32 cellular contexts compared by ENCODE assay signal in the genomic region with DNA sequence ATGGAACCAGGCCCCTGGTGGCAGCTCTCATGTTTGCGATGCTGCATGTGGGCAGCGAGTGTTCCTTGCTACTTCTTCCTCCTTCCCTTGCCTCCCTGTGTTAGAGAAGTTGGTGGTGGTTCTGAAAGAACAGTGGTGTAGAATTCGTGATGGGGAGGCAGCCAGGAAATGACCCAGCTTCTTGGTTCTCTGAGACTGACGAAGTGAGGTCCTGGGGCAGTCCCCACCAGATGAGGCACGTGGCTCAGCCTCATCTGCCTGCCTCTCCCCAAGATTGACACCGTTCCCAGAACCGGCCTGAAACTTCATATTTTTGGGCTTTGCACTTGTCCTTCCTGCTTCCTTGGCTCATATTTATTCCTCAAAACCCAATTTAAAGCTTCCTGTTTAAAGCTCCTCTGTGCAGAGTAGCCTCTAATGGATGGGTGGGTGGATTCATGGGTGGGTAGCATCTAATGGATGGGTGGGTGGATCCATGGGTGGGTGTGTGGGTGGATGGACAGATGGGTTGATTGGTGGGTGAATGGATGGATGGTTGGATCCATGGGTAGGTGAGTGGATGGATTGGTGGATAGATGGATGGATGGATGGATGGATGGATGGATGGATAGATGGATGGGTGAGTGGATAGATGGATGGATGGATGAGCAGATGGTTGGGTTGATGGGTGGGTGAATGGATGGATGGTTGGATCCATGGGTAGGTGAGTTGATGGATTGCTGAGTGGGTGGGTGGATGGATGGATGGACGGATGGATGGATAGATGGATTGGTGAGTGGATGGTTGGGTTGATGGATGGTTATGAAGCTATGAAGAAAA.
"Had no signal": no experiment of that assay in that cellular context is flagged by ENCODE, and none has a peak within 500 bp of the region (broad histone marks: within the 10 kb centered on the region; RNA-seq: fewer than 3 reads in every experiment).

No MANE protein-coding gene starts in this region.

- H3K4me3 ChIP-seq: adrenal gland, body of pancreas, gastrocnemius medialis, hepatocyte, psoas muscle, sigmoid colon, smooth muscle cell, stomach, thyroid gland, upper lobe of left lung had no signal

- H3K9me3 ChIP-seq: adrenal gland, body of pancreas, gastrocnemius medialis, psoas muscle, sigmoid colon, stomach, thyroid gland, upper lobe of left lung had no signal

- H3K4me2 ChIP-seq: hepatocyte, smooth muscle cell had no signal

- FAIRE-seq: colon had no signal

- H2AFZ ChIP-seq: hepatocyte, parathyroid adenoma had no signal

- H3K36me3 ChIP-seq: adrenal gland, gastrocnemius medialis, sigmoid colon, thyroid gland, upper lobe of left lung had no signal

- H3K27me3 ChIP-seq: adrenal gland, body of pancreas, gastrocnemius medialis, hepatocyte, sigmoid colon, stomach, thyroid gland, upper lobe of left lung had no signal

- DNase-seq: activated B cell treated with CpG ODN at 0.5 μM for 24 hours; activated CD4-positive, alpha-beta T cell treated with anti-CD3 and anti-CD28 coated beads, Interleukin-2, amount 50 U/mL, for 4 hours; activated effector memory CD4-positive, alpha-beta T cell treated with Interleukin-2 at 50 U/mL for 16 hours; activated naive CD4-positive, alpha-beta T cell treated with anti-CD3 and anti-CD28 coated beads for 36 hours; activated naive CD8-positive, alpha-beta T cell treated with anti-CD3 and anti-CD28 coated beads for 36 hours; activated T-cell treated with anti-CD3 and anti-CD28 coated beads for 4 hours; activated T-cell treated with anti-CD3 and anti-CD28 coated beads, Interleukin-2, amount 50 U/mL, for 72 hours; adrenal gland; aorta; body of pancreas; dermis blood vessel endothelial cell; effector CD4-positive, alpha-beta T cell; erythroblast; gastrocnemius medialis; islet precursor cell; midbrain; naive thymus-derived CD4-positive, alpha-beta T cell; sigmoid colon; stimulated activated CD4-positive, alpha-beta T cell treated with anti-CD3 and anti-CD28 coated beads, Interleukin-1b, Interleukin-23, amount 100 ng/mL, for 48 hours; stimulated activated CD4-positive, alpha-beta T cell treated with anti-CD3 and anti-CD28 coated beads, Interleukin-4, amount 100 ng/mL, for 4 hours; stimulated activated CD8-positive, alpha-beta memory T cell treated with anti-CD3 and anti-CD28 coated beads, Interleukin-4, amount 100 ng/mL, for 48 hours; stimulated activated naive B cell treated with anti-CD40 and anti-IgM and Interleukin-4, amounts not matched to agents 10 μg/mL and 1 μg/mL and 100 μg/mL, for 72 hours; stomach; T-helper 2 cell; thyroid gland; upper lobe of left lung had no signal

- H3K9ac ChIP-seq: parathyroid adenoma had no signal

- H3K27ac ChIP-seq: adrenal gland, body of pancreas, gastrocnemius medialis, hepatocyte, parathyroid adenoma, psoas muscle, sigmoid colon, stomach, thyroid gland, upper lobe of left lung had no signal

- H3K79me2 ChIP-seq: hepatocyte, parathyroid adenoma had no signal

- ATAC-seq: activated T-cell treated with anti-CD3 and anti-CD28 coated beads, Interleukin-2, amount 50 U/mL, for 72 hours; body of pancreas; gastrocnemius medialis; left cardiac atrium; naive thymus-derived CD4-positive, alpha-beta T cell; psoas muscle; stimulated activated naive B cell treated with anti-CD40 and anti-IgM and Interleukin-4, amounts not matched to agents 10 μg/mL and 1 μg/mL and 100 μg/mL, for 72 hours had no signal

- H3K4me1 ChIP-seq: adrenal gland, psoas muscle, sigmoid colon had no signal
